ENCODE assay signal across 19 cellular contexts in genomic region chr1:17377325-17377953, GRCh38. TPM values are rescaled to one million over a fixed set of nuclear protein-coding genes. Genes with fewer than 3 reads are reported as not detected.
DNase-seq lines count a peak whose midpoint lies in the region; ATAC-seq, FAIRE-seq and TF ChIP-seq lines count a peak whose summit lies in the region.
"Had no signal": no experiment of that assay in that cellular context is flagged by ENCODE, and none has a peak within 500 bp of the region (broad histone marks: within the 10 kb centered on the region; RNA-seq: fewer than 3 reads in every experiment).

No MANE protein-coding gene starts in this region.

- no peak overlapping the region for H4K8ac ChIP-seq in mesendoderm (ENCODE audit: low read depth, low read length)

- H3K27ac ChIP-seq in GM12878 (ENCODE audit: control insufficient read depth, insufficient read depth) (no peak overlapping the region), mesendoderm (ENCODE audit: low read depth, low read length) (no peak overlapping the region)
- H3K27ac ChIP-seq: pancreas, Peyer's patch had no signal

- TF ChIP-seq EP300 in GM12878 (IDR thresholded peaks at IDR 0.05; ENCODE audit: borderline replicate concordance in 1 of 2, control insufficient read depth in 1 of 2, low read depth in 2 of 2, low read length in 2 of 2), result no peak

- H2AFZ ChIP-seq in GM12878 (ENCODE audit: control insufficient read depth, low read depth, low read length), result no peak overlapping the region

- H3K9me3 ChIP-seq in GM12878 (replicated peaks; ENCODE audit: control insufficient read depth, insufficient read depth, low read length), result no peaks in the 10 kb centered on the region
- H3K9me3 ChIP-seq: pancreas, Peyer's patch had no signal

- no TSS peak for BruUV-seq in GM12878 (replicated peaks; lab: Mats Ljungman, UMichigan)

- POLR2A ChIA-PET in GM12878 (lab: Charles Lee), result no interaction called here

- H3K27me3 ChIP-seq in GM12878 (replicated peaks in 1 of 2; ENCODE audit: control insufficient read depth in 2 of 2, insufficient read depth in 2 of 2, low read length in 1 of 2) (peaks cover 7% of the 10 kb centered on the region in 2 experiments; a peak in 3 of 4 replicates), mesendoderm (ENCODE audit: insufficient read depth, low read length, poor library complexity) (no peaks in the 10 kb centered on the region)
- H3K27me3 ChIP-seq: pancreas, Peyer's patch had no signal

- intact Hi-C loops in GM12878 (cut with micrococcal nuclease; ENCODE audit: unreplicated experiment), result no loop called here

- no peak overlapping the region for H2BK5ac ChIP-seq in mesendoderm (ENCODE audit: low read length)

- no peak for FAIRE-seq in GM12878 (lab: Jason Lieb, UNC)
- FAIRE-seq: GM12891, pancreas had no signal

- no peak overlapping the region for H3K4ac ChIP-seq in mesendoderm (ENCODE audit: low read depth, low read length)

- no peaks in the 10 kb centered on the region for H4K20me1 ChIP-seq in GM12878 (ENCODE audit: control insufficient read depth, insufficient read depth)

- no peak for TF ChIP-seq CTCF in GM12878 (IDR thresholded peaks at IDR 0.05 in 2 of 3, conservative IDR thresholded peaks at IDR 0.05 in 1 of 3; ENCODE audit: control insufficient read depth in 2 of 3, extremely low read depth in 1 of 3, insufficient read depth in 1 of 3, low read depth in 3 of 3, low read length in 3 of 3)

- RAD21 ChIA-PET in GM12878 (lab: Charles Lee; ENCODE audit: unreplicated experiment), result no interaction called here

- no peak overlapping the region for H2AK5ac ChIP-seq in mesendoderm (ENCODE audit: low read length)

- DNase-seq in ELF-1 (ENCODE audit: low read depth, low spot score) (peak; percentile 75), NCI-H146 (lab: John Stamatoyannopoulos, UW) (peak; percentile 46), GM12878 (ENCODE audit: low read depth, low spot score) (no peak), mesendoderm (peak; percentile 93), T1000 (lab: John Stamatoyannopoulos, UW) (no peak), glomerular visceral epithelial cell (ENCODE audit: extremely low spot score) (no peak), AML-193 (lab: John Stamatoyannopoulos, UW) (no peak)
- DNase-seq: activated CD4-positive, CD25-positive, alpha-beta regulatory T cell; glutamatergic neuron; left cardiac atrium; NCI-H524 treated with DMSO at 0.1 percent for 48 hours; pancreas; Peyer's patch; stimulated activated CD4-positive, alpha-beta T cell treated with anti-CD3 and anti-CD28 coated beads, Interleukin-12 subunit alpha, Interleukin-12 subunit beta, amount 100 ng/mL, for 4 hours had no signal

- H3K79me2 ChIP-seq in GM12878 (ENCODE audit: control insufficient read depth, insufficient read depth, low read length) (no peaks in the 10 kb centered on the region), mesendoderm (ENCODE audit: control insufficient read depth, insufficient read depth, low read length) (no peaks in the 10 kb centered on the region)

- in situ Hi-C loops in GM12878 (cut with MboI), result no loop called here

- H3K79me1 ChIP-seq in mesendoderm (ENCODE audit: low read length), result no peaks in the 10 kb centered on the region

- WGBS in GM12878 (ENCODE audit: insufficient coverage, insufficient replicate concordance, low lambda C conversion rate, missing lambda C conversion rate), result 27% methylated on average over 16 of the region's 16 CpGs
- WGBS in mesendoderm (ENCODE audit: extremely low coverage, insufficient coverage, low lambda C conversion rate), result no CpG with 5 or more reads among the region's 16 CpGs

- no peak overlapping the region for H3K56ac ChIP-seq in mesendoderm (ENCODE audit: low read length)

- TF ChIP-seq RAD21 in GM12878 (IDR thresholded peaks at IDR 0.05; ENCODE audit: insufficient read depth, low read depth, low read length), result no peak

- H2BK120ac ChIP-seq in mesendoderm (ENCODE audit: low read depth, low read length), result no peak overlapping the region

- H3K4me3 ChIP-seq in GM12878 (no peak overlapping the region), mesendoderm (ENCODE audit: low read length) (no peak overlapping the region)
- H3K4me3 ChIP-seq: pancreas, Peyer's patch had no signal

- SMC1A ChIA-PET in GM12878 (lab: Charles Lee; ENCODE audit: uncharacterized antibody, unreplicated experiment), result no interaction called here

- H3K4me2 ChIP-seq in GM12878 (ENCODE audit: control insufficient read depth, insufficient read depth), result no peak overlapping the region
- no peak overlapping the region for H3K4me2 ChIP-seq in mesendoderm (ENCODE audit: low read length)

- no peak overlapping the region for H3K18ac ChIP-seq in mesendoderm (ENCODE audit: low read length)

- H3K36me3 ChIP-seq in GM12878 (ENCODE audit: control insufficient read depth in 2 of 2, insufficient read depth in 2 of 2, low read length in 1 of 2) (no peaks in the 10 kb centered on the region), mesendoderm (ENCODE audit: control insufficient read depth, insufficient read depth, low read length) (no peaks in the 10 kb centered on the region)
- H3K36me3 ChIP-seq: pancreas, Peyer's patch had no signal

- no peaks in the 10 kb centered on the region for H3K4me1 ChIP-seq in GM12878 (ENCODE audit: control insufficient read depth, insufficient read depth, low read length)
- peaks cover 8% of the 10 kb centered on the region for H3K4me1 ChIP-seq in mesendoderm (ENCODE audit: control insufficient read depth, low read depth, low read length)
- H3K4me1 ChIP-seq: pancreas, Peyer's patch had no signal

- no peak for TF ChIP-seq POLR2A in GM12878 (IDR thresholded peaks at IDR 0.05; ENCODE audit: low read depth, low read length)

- H4K5ac ChIP-seq in mesendoderm (ENCODE audit: low read length), result no peak overlapping the region

- H3K9ac ChIP-seq in GM12878 (ENCODE audit: control insufficient read depth, insufficient read depth, low read length) (no peak overlapping the region), mesendoderm (ENCODE audit: low read length) (no peak overlapping the region)

- ATAC-seq in GM12878 (no peak), HG03175 (IDR thresholded peaks at IDR 0.05; ENCODE audit: unreplicated experiment) (no peak)
- ATAC-seq: left cardiac atrium, pancreas had no signal

- H3K23ac ChIP-seq in mesendoderm (ENCODE audit: low read length), result no peak overlapping the region

- CTCF ChIA-PET in GM12878 (lab: Yijun Ruan, JAX), result no interaction called here

- H2BK15ac ChIP-seq in mesendoderm (replicated peaks; ENCODE audit: low read depth), result no peak overlapping the region

TF ChIP-seq in GM12878, 131 proteins besides CTCF, POLR2A, EP300 and RAD21:
- TF ChIP-seq ZNF207 (IDR thresholded peaks at IDR 0.05; ENCODE audit: borderline replicate concordance), result no peak
- no peak for TF ChIP-seq KDM1A (IDR thresholded peaks at IDR 0.05; ENCODE audit: borderline replicate concordance)
- TF ChIP-seq USF1 (IDR thresholded peaks at IDR 0.05; ENCODE audit: borderline replicate concordance, extremely low read length, insufficient read depth, low read depth, low read length), result peak; percentile 34

RNA-seq across cellular contexts. Expression of gene PADI6, which starts 5.4 kb away (rescaled TPM):
- not detected in 2 replicates for total RNA-seq in GM12878 (2013; cell fraction: nucleolus; rRNA removed)
- not detected in 2 replicates for total RNA-seq in GM12878 (2014; rRNA removed)
- not detected in 2 replicates for total RNA-seq in GM12878 (2014; rRNA removed; fragmentation: Illumina TruSeq; extraction: Trizol)
- not detected in 2 replicates for total RNA-seq in GM12878 (2021)
- not detected for polyA plus RNA-seq in GM12878 (2011; ENCODE audit: low read depth)
- not detected in 2 replicates for polyA plus RNA-seq in GM12878 (2011; rRNA removed)
- polyA plus RNA-seq in GM12878 (2011; cell fraction: cytosol; rRNA removed), result not detected in 2 replicates
- not detected in 2 replicates for polyA plus RNA-seq in GM12878 (2011; cell fraction: nucleus; rRNA removed)
- not detected in 2 replicates for polyA plus RNA-seq in GM12878 (2012)
- not detected in 2 replicates for polyA plus RNA-seq in GM12878 (2014; fragmentation: Illumina TruSeq; extraction: Trizol)
- polyA plus RNA-seq in GM12878 (2014; fragmentation: Nextera tagmentation; extraction: Ambion mirVana), result not detected
- polyA plus RNA-seq in GM12878 (2014; rRNA removed), result not detected in 2 replicates
- polyA plus RNA-seq in GM12878 (2016; fragmentation: Nextera tagmentation; extraction: Ambion mirVana), result not detected
- polyA minus RNA-seq in GM12878 (2011; rRNA and poly(A)+ RNA removed), result not detected in 2 replicates
- not detected in 2 replicates for polyA minus RNA-seq in GM12878 (2011; cell fraction: cytosol; rRNA and poly(A)+ RNA removed)
- not detected in 2 replicates for polyA minus RNA-seq in GM12878 (2011; cell fraction: nucleus; rRNA and poly(A)+ RNA removed)
- not detected for polyA plus RNA-seq in mesendoderm (2013, experiment 1 of 2)
- 0.03 TPM for polyA plus RNA-seq in mesendoderm (2013, experiment 2 of 2)
- total RNA-seq: activated CD8-positive, alpha-beta memory T cell treated with anti-CD3 and anti-CD28 coated beads for 36 hours; activated T-helper 2 cell treated with anti-CD3 and anti-CD28 coated beads, Interferon-gamma antibody, Interleukin-2, Interleukin-4, amounts not matched to agents 10 μg/mL and 5 μg/mL and 100 μg/mL, durations not matched to agents 14 hours and 24 hours and 36 hours; B cell; left cardiac atrium; pancreas; Peyer's patch had no signal
- polyA plus RNA-seq: pancreas had no signal

Comparison
In these comparisons a context has a peak if more than half of its experiments do, and no peak if none do; other contexts are left out.
1. DNase-seq: peak in ELF-1 (single experiment), NCI-H146 (single experiment) and mesendoderm (single experiment); none in GM12878 (single experiment), T1000 (single experiment), glomerular visceral epithelial cell (single experiment) and AML-193 (0 of 2).